Comparison of ENCODE assay signal across 9 cellular contexts in genomic region chr11:125110506-125110905, GRCh38. TPM values are rescaled to one million over a fixed set of nuclear protein-coding genes. Genes with fewer than 3 reads are reported as not detected.
DNase-seq lines count a peak whose midpoint lies in the region; ATAC-seq and TF ChIP-seq lines count a peak whose summit lies in the region.
"Had no signal": no experiment of that assay in that cellular context is flagged by ENCODE, and none has a peak within 500 bp of the region (broad histone marks: within the 10 kb centered on the region; RNA-seq: fewer than 3 reads in every experiment).

No MANE protein-coding gene starts in this region.

- H3K4me1 Mint-ChIP-seq in activated CD8-positive, alpha-beta memory T cell treated with anti-CD3 and anti-CD28 coated beads, Interleukin-2, amount 10 ng/mL, durations not matched to agents 7 days and 5 days = peaks cover 25% of the 10 kb centered on the region

- H3K4me3 Mint-ChIP-seq in activated CD8-positive, alpha-beta memory T cell treated with anti-CD3 and anti-CD28 coated beads, Interleukin-2, amount 10 ng/mL, durations not matched to agents 7 days and 5 days = peak overlapping the region; percentile 91

- no peak for ATAC-seq in activated CD8-positive, alpha-beta memory T cell treated with anti-CD3 and anti-CD28 coated beads, Interleukin-2, amount 10 ng/mL, durations not matched to agents 7 days and 5 days
- ATAC-seq in mucosa of descending colon = no peak

- H3K27me3 ChIP-seq in SU-DHL-6 (ENCODE audit: low read length) (no peaks in the 10 kb centered on the region), stomach (no peaks in the 10 kb centered on the region)

- H3F3A ChIP-seq in SU-DHL-6 (ENCODE audit: insufficient read depth) = peaks cover 2% of the 10 kb centered on the region

- H3K4me2 ChIP-seq in SU-DHL-6 (ENCODE audit: low read depth, low read length, poor library complexity, severe bottlenecking) = peak overlapping the region; percentile 84

- TF ChIP-seq POLR2A in stomach (IDR thresholded peaks at IDR 0.05) = no peak

- no peak for TF ChIP-seq EP300 in stomach (IDR thresholded peaks at IDR 0.05)

- H3K36me3 Mint-ChIP-seq in activated CD8-positive, alpha-beta memory T cell treated with anti-CD3 and anti-CD28 coated beads, Interleukin-2, amount 10 ng/mL, durations not matched to agents 7 days and 5 days = peaks cover 9% of the 10 kb centered on the region

- WGBS in stomach, 5 donors = 49 to 54% (median 52%) methylated on average over 4 of the region's 4 CpGs

- H4K20me1 ChIP-seq in SU-DHL-6 (ENCODE audit: low read depth, low read length) = no peaks in the 10 kb centered on the region

- peaks cover 3% of the 10 kb centered on the region for H3K9me3 Mint-ChIP-seq in activated CD8-positive, alpha-beta memory T cell treated with anti-CD3 and anti-CD28 coated beads, Interleukin-2, amount 10 ng/mL, durations not matched to agents 7 days and 5 days (ENCODE audit: low read depth)

- H3K4me1 ChIP-seq in stomach (peaks cover 4 to 17% (median 14%) of the 10 kb centered on the region in 4 donors), mucosa of descending colon (ENCODE audit: low read depth) (peaks cover 3% of the 10 kb centered on the region)

- H3K4me3 ChIP-seq in SU-DHL-6 (ENCODE audit: insufficient read depth, low read length, poor library complexity, severe bottlenecking) = peak overlapping the region; percentile 84
- peak overlapping the region; percentile 75 to 89 for H3K4me3 ChIP-seq in foreskin fibroblast (ENCODE audit: low read depth in 1 of 2, low read length in 2 of 2)
- peak overlapping the region; percentile 72 to 89 (median 76) for H3K4me3 ChIP-seq in stomach
- H3K4me3 ChIP-seq in mucosa of descending colon = no peak overlapping the region

- no peaks in the 10 kb centered on the region for H3K27me3 Mint-ChIP-seq in activated CD8-positive, alpha-beta memory T cell treated with anti-CD3 and anti-CD28 coated beads, Interleukin-2, amount 10 ng/mL, durations not matched to agents 7 days and 5 days

- H2AFZ ChIP-seq in SU-DHL-6 (ENCODE audit: low read depth, low read length, severe bottlenecking) = no peak overlapping the region

- H3K27ac Mint-ChIP-seq in activated CD8-positive, alpha-beta memory T cell treated with anti-CD3 and anti-CD28 coated beads, Interleukin-2, amount 10 ng/mL, durations not matched to agents 7 days and 5 days = peak overlapping the region; percentile 93

- H3K27ac ChIP-seq in SU-DHL-6 (ENCODE audit: low read depth, low read length) (no peak overlapping the region), stomach (peak overlapping the region in 3 of 5 donors; percentile 81 to 90 (median 85))

- peaks cover 12% of the 10 kb centered on the region; the same call in 1 of the 2 replicates for H3K79me2 ChIP-seq in SU-DHL-6 (ENCODE audit: insufficient read depth, low read length)

- H3K36me3 ChIP-seq in SU-DHL-6 (ENCODE audit: low read length) (0 out of 2 replicates have a peak, but pooled peaks cover 2% of the 10 kb centered on the region), stomach (no peaks in the 10 kb centered on the region), mucosa of descending colon (ENCODE audit: low read depth) (no peaks in the 10 kb centered on the region)

- TF ChIP-seq CTCF in SU-DHL-6 (IDR thresholded peaks at IDR 0.05; ENCODE audit: insufficient read depth, low read length, poor library complexity, severe bottlenecking) = no peak
- no peak for TF ChIP-seq CTCF in foreskin fibroblast (IDR thresholded peaks at IDR 0.05; ENCODE audit: low read depth, low read length)
- no peak for TF ChIP-seq CTCF in stomach (IDR thresholded peaks at IDR 0.05)
- TF ChIP-seq CTCF in mucosa of descending colon (IDR thresholded peaks at IDR 0.05) = no peak

- H3K9me2 ChIP-seq in SU-DHL-6 (replicated peaks; ENCODE audit: insufficient read depth, low read length) = no peaks in the 10 kb centered on the region

- intact Hi-C loops in stomach (cut with DNase I; ENCODE audit: low total_unique reads) (no loop called here), mucosa of descending colon (cut with DNase I, micrococcal nuclease) (no loop called here)

- H3K9me3 ChIP-seq in SU-DHL-6 (ENCODE audit: insufficient read depth, low read length) = no peaks in the 10 kb centered on the region
- no peaks in the 10 kb centered on the region for H3K9me3 ChIP-seq in stomach
- H3K9me3 ChIP-seq in mucosa of descending colon = no peaks in the 10 kb centered on the region

- DNase-seq in activated CD8-positive, alpha-beta memory T cell treated with anti-CD3 and anti-CD28 coated beads, Interleukin-2, amount 10 ng/mL, durations not matched to agents 7 days and 5 days = no peak
- no peak for DNase-seq in activated CD8-positive, alpha-beta memory T cell treated with anti-CD3 and anti-CD28 coated beads, Interleukin-2, amount 50 U/mL, for 48 hours
- peak in 1 of 2 donors; percentile 29 for DNase-seq in foreskin fibroblast
- DNase-seq in stomach = no peak
- no peak for DNase-seq in mucosa of descending colon
- no peak for DNase-seq in NCI-H526 (lab: John Stamatoyannopoulos, UW)
- DNase-seq in NCI-H2196 (lab: John Stamatoyannopoulos, UW; ENCODE audit: unreplicated experiment) = no peak
- DNase-seq: SHP77 had no signal

- CTCF ChIA-PET in activated CD8-positive, alpha-beta memory T cell treated with anti-CD3 and anti-CD28 coated beads, Interleukin-2, amount 10 ng/mL, durations not matched to agents 7 days and 5 days (lab: Charles Lee) = interaction anchor here (0.6 to 3.6 kb wide), 8 partner anchors 8 to 244 kb away, joined by 3 to 20 read pairs (median 4); no protein-coding TSS in a partner anchor

- H3K9ac ChIP-seq in SU-DHL-6 (ENCODE audit: low read length) = peak overlapping the region; percentile 71

RNA-seq across cellular contexts. Expression of gene TMEM218, which starts 0.9 kb away (rescaled TPM):
- total RNA-seq in activated CD8-positive, alpha-beta memory T cell treated with anti-CD3 and anti-CD28 coated beads, Interleukin-2, amount 10 ng/mL, durations not matched to agents 7 days and 5 days = 10 to 100 TPM; 14.1 to 16.1 TPM
- total RNA-seq in stomach (10 to 100 TPM in 2 of 5 donors, 1 to 10 TPM in 2, under 1 TPM in 1; 0.87 to 16.2 (median 8.0) TPM), mucosa of descending colon (10 to 100 TPM; 12.5 to 16.9 (median 16.1) TPM)
- 10 to 100 TPM; 16.1 to 21.1 (median 19.2) TPM for polyA plus RNA-seq in stomach

RNA-seq across cellular contexts. Expression of gene SLC37A2, which starts 47.4 kb away (rescaled TPM):
- total RNA-seq in activated CD8-positive, alpha-beta memory T cell treated with anti-CD3 and anti-CD28 coated beads, Interleukin-2, amount 10 ng/mL, durations not matched to agents 7 days and 5 days = 1 to 10 TPM in 1 of 2 experiments, under 1 TPM in 1; 0.91 to 1.1 TPM
- total RNA-seq in stomach (1 to 10 TPM in 2 of 5 donors, under 1 TPM in 1, not detected in 2; 0.87 to 5.3 (median 3.9) TPM), mucosa of descending colon (10 to 100 TPM in 1 of 3 donors, 1 to 10 TPM in 2; 4.3 to 10.5 (median 6.2) TPM)
- polyA plus RNA-seq in stomach = 1 to 10 TPM; 2.1 to 4.9 (median 2.6) TPM

RNA-seq across cellular contexts. Expression of gene PKNOX2, which starts 54.0 kb away (rescaled TPM):
- total RNA-seq in activated CD8-positive, alpha-beta memory T cell treated with anti-CD3 and anti-CD28 coated beads, Interleukin-2, amount 10 ng/mL, durations not matched to agents 7 days and 5 days = not detected
- total RNA-seq in stomach = 1 to 10 TPM in 4 of 5 donors, not detected in 1; 1.3 to 4.9 (median 2.8) TPM
- 1 to 10 TPM in 2 of 3 donors, under 1 TPM in 1; 0.83 to 4.3 (median 2.1) TPM for polyA plus RNA-seq in stomach
- total RNA-seq in mucosa of descending colon = 1 to 10 TPM; 1.5 to 4.0 (median 1.9) TPM
